ENCODE assay signal across 32 cellular contexts in genomic region chr15:82798104-82798503, GRCh38. TPM values are rescaled to one million over a fixed set of nuclear protein-coding genes. Genes with fewer than 3 reads are reported as not detected.
"Had no signal": no experiment of that assay in that cellular context is flagged by ENCODE, and none has a peak within 500 bp of the region (broad histone marks: within the 10 kb centered on the region; RNA-seq: fewer than 3 reads in every experiment).

No MANE protein-coding gene starts in this region.

- H3K27ac ChIP-seq: neural progenitor cell, ovary, parathyroid adenoma, right lobe of liver, sigmoid colon, stomach, thoracic aorta, thyroid gland, tibial nerve, upper lobe of left lung, vagina had no signal

- H3K4me1 ChIP-seq: neural progenitor cell, parathyroid adenoma, right lobe of liver, sigmoid colon, stomach, thyroid gland, tibial nerve, upper lobe of left lung, vagina had no signal

- H3K36me3 Mint-ChIP-seq: natural killer cell; neural progenitor cell; stimulated activated effector memory CD8-positive, alpha-beta T cell treated with anti-CD3 and anti-CD28 coated beads, Interleukin-12 subunit alpha, Interleukin-12 subunit beta, amount 100 ng/mL, for 72 hours had no signal

- H3K9me3 ChIP-seq: ovary, right lobe of liver, sigmoid colon, stomach, thoracic aorta, thyroid gland, upper lobe of left lung, vagina had no signal

- DNase-seq: natural killer cell; occipital lobe; ovary; retina; right lobe of liver; sigmoid colon; small intestine; stimulated activated CD4-positive, alpha-beta T cell treated with anti-CD3 and anti-CD28 coated beads, Interleukin-15, amount 100 ng/mL, for 24 hours; stimulated activated CD4-positive, alpha-beta T cell treated with anti-CD3 and anti-CD28 coated beads, Interleukin-2, amount 100 ng/mL, for 24 hours; stimulated activated CD4-positive, alpha-beta T cell treated with anti-CD3 and anti-CD28 coated beads, Interleukin-2, amount 100 ng/mL, for 48 hours; stimulated activated CD4-positive, alpha-beta T cell treated with anti-CD3 and anti-CD28 coated beads, Interleukin-4, amount 100 ng/mL, for 24 hours; stimulated activated naive B cell treated with anti-CD40 and anti-IgM and Interleukin-4, amounts not matched to agents 10 μg/mL and 1 μg/mL and 100 μg/mL, for 72 hours; stimulated activated naive CD4-positive, alpha-beta T cell treated with Interleukin-2 at 50 U/mL for 16 hours; stomach; thyroid gland; upper lobe of left lung had no signal

- ATAC-seq: natural killer cell; right lobe of liver; stimulated activated effector memory CD8-positive, alpha-beta T cell treated with anti-CD3 and anti-CD28 coated beads, Interleukin-12 subunit alpha, Interleukin-12 subunit beta, amount 100 ng/mL, for 72 hours; stimulated activated naive B cell treated with anti-CD40 and anti-IgM and Interleukin-4, amounts not matched to agents 10 μg/mL and 1 μg/mL and 100 μg/mL, for 72 hours had no signal

- H3K27me3 ChIP-seq: ovary, right atrium auricular region, right lobe of liver, sigmoid colon, thyroid gland, tibial nerve, upper lobe of left lung, vagina had no signal

- H3K4me1 Mint-ChIP-seq: natural killer cell; nephron; neural progenitor cell; stimulated activated effector memory CD8-positive, alpha-beta T cell treated with anti-CD3 and anti-CD28 coated beads, Interleukin-12 subunit alpha, Interleukin-12 subunit beta, amount 100 ng/mL, for 72 hours had no signal

- H3K36me3 ChIP-seq: neural progenitor cell, ovary, right lobe of liver, sigmoid colon, stomach, thoracic aorta, thyroid gland, upper lobe of left lung, vagina had no signal

- H3K4me3 Mint-ChIP-seq: natural killer cell; nephron; neural progenitor cell; stimulated activated effector memory CD8-positive, alpha-beta T cell treated with anti-CD3 and anti-CD28 coated beads, Interleukin-12 subunit alpha, Interleukin-12 subunit beta, amount 100 ng/mL, for 72 hours; stimulated activated naive B cell treated with anti-CD40 and anti-IgM and Interleukin-4, amounts not matched to agents 10 μg/mL and 1 μg/mL and 100 μg/mL, for 72 hours; stimulated activated naive CD8-positive, alpha-beta T cell treated with anti-CD3 and anti-CD28 coated beads, Interleukin-15, Interleukin-2, amounts not matched to agents 100 ng/mL and 50 ng/mL, for 24 hours had no signal

- H3K4me3 ChIP-seq: neural progenitor cell, ovary, right atrium auricular region, right lobe of liver, sigmoid colon, stomach, thoracic aorta, thyroid gland, tibial nerve, upper lobe of left lung, vagina had no signal

- H3K27ac Mint-ChIP-seq: natural killer cell; nephron; neural progenitor cell; progenitor cell of endocrine pancreas; stimulated activated effector memory CD8-positive, alpha-beta T cell treated with anti-CD3 and anti-CD28 coated beads, Interleukin-12 subunit alpha, Interleukin-12 subunit beta, amount 100 ng/mL, for 72 hours; stimulated activated naive B cell treated with anti-CD40 and anti-IgM and Interleukin-4, amounts not matched to agents 10 μg/mL and 1 μg/mL and 100 μg/mL, for 72 hours; stimulated activated naive CD8-positive, alpha-beta T cell treated with anti-CD3 and anti-CD28 coated beads, Interleukin-15, Interleukin-2, amounts not matched to agents 100 ng/mL and 50 ng/mL, for 24 hours had no signal

RNA-seq across cellular contexts. Expression of gene FSD2, which starts 7.8 kb away (rescaled TPM):
- total RNA-seq: natural killer cell, osteoblast, progenitor cell of endocrine pancreas, pulmonary artery endothelial cell, right lobe of liver, sigmoid colon, subcutaneous adipose tissue, temporal lobe, thoracic aorta, ureter, vagina had no signal
- polyA plus RNA-seq: neural cell, sigmoid colon had no signal
